ENCODE assay signal across 31 cellular contexts in the genomic region with DNA sequence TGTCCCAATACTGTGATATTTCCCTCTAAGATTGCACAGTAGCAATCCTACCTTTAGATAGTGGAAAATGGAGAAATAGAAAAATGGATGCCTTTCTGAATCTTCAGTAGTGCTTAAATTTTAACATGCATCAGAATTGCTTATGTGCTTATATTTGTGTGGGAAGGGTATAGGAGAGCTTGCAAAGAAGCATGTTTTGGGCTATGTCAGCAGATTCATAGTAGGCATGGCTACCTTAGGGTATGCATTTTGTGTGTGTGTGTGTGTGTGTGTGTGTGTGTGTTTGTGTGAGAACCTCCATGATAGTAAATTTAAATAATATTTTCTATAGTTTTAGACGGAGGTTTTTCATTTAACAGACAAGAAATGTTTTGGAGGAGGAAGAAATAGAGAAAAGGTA. TPM values are rescaled to one million over a fixed set of nuclear protein-coding genes. Genes with fewer than 3 reads are reported as not detected.
"Had no signal": no experiment of that assay in that cellular context is flagged by ENCODE, and none has a peak within 500 bp of the region (broad histone marks: within the 10 kb centered on the region; RNA-seq: fewer than 3 reads in every experiment).

No MANE protein-coding gene starts in this region.

- H3K27ac Mint-ChIP-seq: immature natural killer cell; naive thymus-derived CD8-positive, alpha-beta T cell; stimulated activated effector memory CD8-positive, alpha-beta T cell treated with anti-CD3 and anti-CD28 coated beads, Interleukin-12 subunit alpha, Interleukin-12 subunit beta, amount 100 ng/mL, for 72 hours; stimulated activated naive CD8-positive, alpha-beta T cell treated with anti-CD3 and anti-CD28 coated beads, Interleukin-15, amount 100 ng/mL, for 72 hours; type B pancreatic cell had no signal

- H3K27me3 Mint-ChIP-seq: stimulated activated naive CD8-positive, alpha-beta T cell treated with anti-CD3 and anti-CD28 coated beads, Interleukin-15, amount 100 ng/mL, for 72 hours had no signal

- ATAC-seq: left colon; left lung; lower lobe of right lung; naive thymus-derived CD8-positive, alpha-beta T cell; pancreas; right cardiac atrium; stimulated activated effector memory CD8-positive, alpha-beta T cell treated with anti-CD3 and anti-CD28 coated beads, Interleukin-12 subunit alpha, Interleukin-12 subunit beta, amount 100 ng/mL, for 72 hours; stimulated activated naive CD8-positive, alpha-beta T cell treated with anti-CD3 and anti-CD28 coated beads, Interleukin-15, amount 100 ng/mL, for 72 hours had no signal

- H3K9me3 ChIP-seq: left lung, lower lobe of right lung, pancreas, prostate gland, sigmoid colon, spleen, tibial nerve, uterus had no signal

- H3K36me3 Mint-ChIP-seq: immature natural killer cell; naive thymus-derived CD8-positive, alpha-beta T cell; stimulated activated effector memory CD8-positive, alpha-beta T cell treated with anti-CD3 and anti-CD28 coated beads, Interleukin-12 subunit alpha, Interleukin-12 subunit beta, amount 100 ng/mL, for 72 hours; type B pancreatic cell had no signal

- H3K4me3 ChIP-seq: left lung, lower lobe of right lung, pancreas, prostate gland, sigmoid colon, spleen, tibial nerve, uterus had no signal

- H3K9me3 Mint-ChIP-seq: immature natural killer cell; naive thymus-derived CD8-positive, alpha-beta T cell; nephron; neural crest cell; stimulated activated effector memory CD8-positive, alpha-beta T cell treated with anti-CD3 and anti-CD28 coated beads, Interleukin-12 subunit alpha, Interleukin-12 subunit beta, amount 100 ng/mL, for 72 hours; stimulated activated naive CD8-positive, alpha-beta T cell treated with anti-CD3 and anti-CD28 coated beads, Interleukin-15, amount 100 ng/mL, for 72 hours; type B pancreatic cell had no signal

- DNase-seq: hypothalamus; immature natural killer cell; kidney; left colon; left lung; lower lobe of right lung; mammary epithelial cell; mesenchymal stem cell; naive thymus-derived CD8-positive, alpha-beta T cell; nucleus accumbens; pancreas; posterior cingulate gyrus; right cardiac atrium; sigmoid colon; small intestine; spleen; stimulated activated CD4-positive, alpha-beta T cell treated with anti-CD3 and anti-CD28 coated beads, Interleukin-4, amount 100 ng/mL, for 24 hours; stimulated activated naive CD4-positive, alpha-beta T cell treated with Interleukin-2 at 50 U/mL for 16 hours; stimulated activated naive CD8-positive, alpha-beta T cell treated with anti-CD3 and anti-CD28 coated beads, Interleukin-15, amount 100 ng/mL, for 72 hours; substantia nigra; uterus had no signal

- H3K4me3 Mint-ChIP-seq: immature natural killer cell; naive thymus-derived CD8-positive, alpha-beta T cell; nephron; neural crest cell; stimulated activated effector memory CD8-positive, alpha-beta T cell treated with anti-CD3 and anti-CD28 coated beads, Interleukin-12 subunit alpha, Interleukin-12 subunit beta, amount 100 ng/mL, for 72 hours; stimulated activated naive CD8-positive, alpha-beta T cell treated with anti-CD3 and anti-CD28 coated beads, Interleukin-15, amount 100 ng/mL, for 72 hours; type B pancreatic cell had no signal

- H3K36me3 ChIP-seq: left lung, lower lobe of right lung, pancreas, prostate gland, sigmoid colon, spleen, tibial nerve, uterus had no signal

- H3K27me3 ChIP-seq: tibial nerve, uterus had no signal

- H3K4me1 ChIP-seq: left lung, lower lobe of right lung, pancreas, prostate gland, sigmoid colon, tibial nerve, uterus had no signal

- H3K4me1 Mint-ChIP-seq: immature natural killer cell had no signal

- H3K27ac ChIP-seq: left lung, lower lobe of right lung, pancreas, prostate gland, sigmoid colon, spleen, tibial nerve, uterus had no signal

RNA-seq across cellular contexts. Expression of a gene that starts 38.3 kb away (rescaled TPM):
- total RNA-seq: kidney; left colon; left lung; liver; lower lobe of right lung; mammary epithelial cell; mucosa of gallbladder; naive thymus-derived CD8-positive, alpha-beta T cell; osteoblast; pancreas; right cardiac atrium; sigmoid colon; spleen; tibial nerve; ureter; uterus had no signal
- polyA plus RNA-seq: immature natural killer cell; liver; mammary epithelial cell; naive thymus-derived CD8-positive, alpha-beta T cell; right cardiac atrium; sigmoid colon; small intestine; spleen had no signal
